Comparison of ENCODE assay signal across 13 cellular contexts in genomic region chr19:44603201-44603945, GRCh38. TPM values are rescaled to one million over a fixed set of nuclear protein-coding genes. Genes with fewer than 3 reads are reported as not detected.
A peak's percentile ranks its signal among the peaks of the same experiment; 100 is the strongest.
DNase-seq lines count a peak whose midpoint lies in the region; FAIRE-seq and TF ChIP-seq lines count a peak whose summit lies in the region.
"Had no signal": no experiment of that assay in that cellular context is flagged by ENCODE, and none has a peak within 500 bp of the region (broad histone marks: within the 10 kb centered on the region; RNA-seq: fewer than 3 reads in every experiment).

No MANE protein-coding gene starts in this region.

- WGBS in adrenal gland, 4 donors: 70 to 78% (median 75%) methylated on average over 8 of the region's 8 CpGs
- WGBS in spleen, 5 donors: 72 to 84% (median 76%) methylated on average over 8 of the region's 8 CpGs

- H3K4me1 ChIP-seq in adrenal gland (replicated peaks in 1 of 2) (no peaks in the 10 kb centered on the region), subcutaneous abdominal adipose tissue (ENCODE audit: control insufficient read depth in 5 of 5, insufficient read depth in 5 of 5, low read length in 5 of 5) (peaks cover 3 to 38% (median 3%) of the 10 kb centered on the region in 5 donors), spleen (peaks cover 0 to 28% (median 12%) of the 10 kb centered on the region in 6 donors)

- CTCF ChIA-PET in activated CD4-positive, alpha-beta memory T cell treated with anti-CD3 and anti-CD28 coated beads for 36 hours (lab: Charles Lee): no interaction called here

- H3K27ac Mint-ChIP-seq in activated CD4-positive, alpha-beta memory T cell treated with anti-CD3 and anti-CD28 coated beads for 36 hours: no peak overlapping the region
- H3K27ac Mint-ChIP-seq: activated T-helper 1 cell treated with anti-CD3 and anti-CD28 coated beads, Interleukin-12 subunit alpha, Interleukin-12 subunit beta, Interleukin-2, Interleukin-4 antibody, amounts not matched to agents 30 ng/mL and 10 ng/mL and 1 ng/mL, durations not matched to agents 14 hours and 24 hours and 36 hours had no signal

- H3K9me3 ChIP-seq in adrenal gland (replicated peaks in 1 of 3) (no peaks in the 10 kb centered on the region), subcutaneous abdominal adipose tissue (ENCODE audit: control insufficient read depth in 5 of 5, low read length in 5 of 5) (peaks cover 0 to 5% (median 1%) of the 10 kb centered on the region in 5 donors), spleen (peaks cover 0 to 8% (median under 1%) of the 10 kb centered on the region in 8 donors)

- H3K4me3 Mint-ChIP-seq in activated CD4-positive, alpha-beta memory T cell treated with anti-CD3 and anti-CD28 coated beads for 36 hours: no peak overlapping the region
- H3K4me3 Mint-ChIP-seq: activated T-helper 1 cell treated with anti-CD3 and anti-CD28 coated beads, Interleukin-12 subunit alpha, Interleukin-12 subunit beta, Interleukin-2, Interleukin-4 antibody, amounts not matched to agents 30 ng/mL and 10 ng/mL and 1 ng/mL, durations not matched to agents 14 hours and 24 hours and 36 hours; neural crest cell had no signal

- no peak for TF ChIP-seq POLR2A in H54 (IDR thresholded peaks at IDR 0.05; ENCODE audit: low read depth, low read length)
- TF ChIP-seq POLR2A in adrenal gland (IDR thresholded peaks at IDR 0.05): no peak
- TF ChIP-seq POLR2A in spleen (IDR thresholded peaks at IDR 0.05): no peak

- DNase-seq in H54 (ENCODE audit: insufficient read length, low spot score) (peak; percentile 52), adrenal gland (peak in 4 of 7 donors; percentile 28 to 62 (median 42)), fibroblast of villous mesenchyme (ENCODE audit: low read depth) (peak; percentile 90), T1000 (lab: John Stamatoyannopoulos, UW) (no peak), spleen (no peak)
- DNase-seq in activated CD4-positive, alpha-beta memory T cell treated with anti-CD3 and anti-CD28 coated beads for 36 hours: no peak
- DNase-seq: GOT3, NCI-H2227 treated with DMSO at 0.1 percent for 48 hours had no signal

- H3K4me3 ChIP-seq in adrenal gland: no peak overlapping the region
- H3K4me3 ChIP-seq in fibroblast of villous mesenchyme (ENCODE audit: low read depth, low read length): no peak overlapping the region
- H3K4me3 ChIP-seq in subcutaneous abdominal adipose tissue (ENCODE audit: low read depth in 1 of 5, low read length in 5 of 5): no peak overlapping the region
- no peak overlapping the region for H3K4me3 ChIP-seq in spleen

- no peak for FAIRE-seq in H54 (lab: Jason Lieb, UNC)
- FAIRE-seq: G401.6 had no signal

- H3K27me3 Mint-ChIP-seq in activated CD4-positive, alpha-beta memory T cell treated with anti-CD3 and anti-CD28 coated beads for 36 hours: peaks cover 9% of the 10 kb centered on the region

- H3K27ac ChIP-seq in adrenal gland (peak overlapping the region in 1 of 5 donors; percentile 61), subcutaneous abdominal adipose tissue (ENCODE audit: low read depth, low read length) (peak overlapping the region; percentile 29), spleen (no peak overlapping the region)
- H3K27ac ChIP-seq: KMS-11 had no signal

- H3K27me3 ChIP-seq in adrenal gland: no peaks in the 10 kb centered on the region
- H3K27me3 ChIP-seq in subcutaneous abdominal adipose tissue (ENCODE audit: control insufficient read depth in 5 of 5, insufficient read depth in 4 of 5, low read length in 5 of 5): peaks cover 0 to 9% (median 4%) of the 10 kb centered on the region in 5 donors
- H3K27me3 ChIP-seq in spleen (replicated peaks in 1 of 7): peaks cover 0 to 5% (median 0%) of the 10 kb centered on the region in 7 donors

- H3K36me3 ChIP-seq in adrenal gland (replicated peaks in 1 of 2): no peaks in the 10 kb centered on the region
- H3K36me3 ChIP-seq in subcutaneous abdominal adipose tissue (ENCODE audit: control insufficient read depth in 5 of 5, insufficient read depth in 5 of 5, low read length in 5 of 5): no peaks in the 10 kb centered on the region
- no peaks in the 10 kb centered on the region for H3K36me3 ChIP-seq in spleen

- H3K9me3 Mint-ChIP-seq in activated CD4-positive, alpha-beta memory T cell treated with anti-CD3 and anti-CD28 coated beads for 36 hours: no peaks in the 10 kb centered on the region

- TF ChIP-seq CTCF in adrenal gland (IDR thresholded peaks at IDR 0.05): no peak
- TF ChIP-seq CTCF in fibroblast of villous mesenchyme (IDR thresholded peaks at IDR 0.05; ENCODE audit: insufficient read depth, low read depth, low read length): no peak
- no peak for TF ChIP-seq CTCF in spleen (IDR thresholded peaks at IDR 0.05 in 8 of 11, conservative IDR thresholded peaks at IDR 0.05 in 3 of 11)

- no peaks in the 10 kb centered on the region for H3K36me3 Mint-ChIP-seq in activated CD4-positive, alpha-beta memory T cell treated with anti-CD3 and anti-CD28 coated beads for 36 hours

- POLR2A ChIA-PET in activated CD4-positive, alpha-beta memory T cell treated with anti-CD3 and anti-CD28 coated beads for 36 hours (lab: Charles Lee): no interaction called here

- peaks cover 11% of the 10 kb centered on the region for H3K4me1 Mint-ChIP-seq in activated CD4-positive, alpha-beta memory T cell treated with anti-CD3 and anti-CD28 coated beads for 36 hours (ENCODE audit: low read depth)

- intact Hi-C loops in adrenal gland (cut with DNase I) (no loop called here), spleen (cut with DNase I; ENCODE audit: low total_unique reads) (no loop called here)
- intact Hi-C loops in activated CD4-positive, alpha-beta memory T cell treated with anti-CD3 and anti-CD28 coated beads for 36 hours (cut with micrococcal nuclease): no loop called here

- no peak overlapping the region for H3K9ac ChIP-seq in subcutaneous abdominal adipose tissue (ENCODE audit: low read length in 5 of 5)
- H3K9ac ChIP-seq: KMS-11 had no signal

RNA-seq across cellular contexts. Expression of gene IGSF23, which starts 10.0 kb away (rescaled TPM):
- total RNA-seq in adrenal gland: not detected
- not detected for polyA plus RNA-seq in adrenal gland
- total RNA-seq in fibroblast of villous mesenchyme: 0.32 and 0.43 TPM in 2 replicates
- total RNA-seq in spleen: not detected
- not detected for polyA plus RNA-seq in spleen
- total RNA-seq in activated CD4-positive, alpha-beta memory T cell treated with anti-CD3 and anti-CD28 coated beads for 36 hours: not detected
- total RNA-seq: activated T-helper 1 cell treated with anti-CD3 and anti-CD28 coated beads, Interleukin-12 subunit alpha, Interleukin-12 subunit beta, Interleukin-2, Interleukin-4 antibody, amounts not matched to agents 30 ng/mL and 10 ng/mL and 1 ng/mL, durations not matched to agents 14 hours and 24 hours and 36 hours; neural crest cell had no signal

RNA-seq across cellular contexts. Expression of gene PVR, which starts 40.3 kb away (rescaled TPM):
- total RNA-seq in adrenal gland (10 to 100 TPM; 31.9 to 51.0 (median 44.6) TPM), fibroblast of villous mesenchyme (114 and 156 TPM in 2 replicates), spleen (10 to 100 TPM; 10.2 to 18.4 (median 15.9) TPM)
- polyA plus RNA-seq in adrenal gland (10 to 100 TPM; 28.7 to 56.0 (median 45.0) TPM), spleen (1 to 10 TPM; 2.0 to 6.1 (median 3.5) TPM)
- total RNA-seq in activated CD4-positive, alpha-beta memory T cell treated with anti-CD3 and anti-CD28 coated beads for 36 hours: 1 to 10 TPM; 6.5 to 7.4 TPM

Comparison
In these comparisons a context has a peak if more than half of its experiments do, and no peak if none do; other contexts are left out.
1. DNase-seq: peak in H54 (single experiment), adrenal gland (4 of 7) and fibroblast of villous mesenchyme (single experiment); none in T1000 (single experiment), spleen (single experiment) and activated CD4-positive, alpha-beta memory T cell treated with anti-CD3 and anti-CD28 coated beads for 36 hours (single experiment).